16 cellular contexts compared by ENCODE assay signal in genomic region chr11:1326435-1327063, GRCh38. TPM values are rescaled to one million over a fixed set of nuclear protein-coding genes. Genes with fewer than 3 reads are reported as not detected.
DNase-seq lines count a peak whose midpoint lies in the region; ATAC-seq lines count a peak whose summit lies in the region.
"Had no signal": no experiment of that assay in that cellular context is flagged by ENCODE, and none has a peak within 500 bp of the region (broad histone marks: within the 10 kb centered on the region; RNA-seq: fewer than 3 reads in every experiment).

No MANE protein-coding gene starts in this region.

- no peaks in the 10 kb centered on the region for H3K36me3 ChIP-seq in mesenchymal stem cell (ENCODE audit: control insufficient read depth in 1 of 2, insufficient read depth in 2 of 2, low read depth in 1 of 2, low read length in 2 of 2)
- H3K36me3 ChIP-seq: breast epithelium, thoracic aorta had no signal

- intact Hi-C loops in activated CD4-positive, alpha-beta memory T cell treated with anti-CD3 and anti-CD28 coated beads for 36 hours (cut with micrococcal nuclease) = no loop called here

- H3K14ac ChIP-seq in mesenchymal stem cell (ENCODE audit: low read length in 2 of 2) = no peak overlapping the region

- H3K27me3 ChIP-seq in mesenchymal stem cell (ENCODE audit: control insufficient read depth in 1 of 2, insufficient read depth in 1 of 2, low read length in 2 of 2) = peaks cover 13 to 18% of the 10 kb centered on the region in 2 experiments
- H3K27me3 ChIP-seq: breast epithelium had no signal

- 44% methylated on average over 11 of the region's 11 CpGs for WGBS in mesenchymal stem cell

- H2BK15ac ChIP-seq in mesenchymal stem cell (ENCODE audit: low read depth, poor library complexity, severe bottlenecking) = no peak overlapping the region

- no peak overlapping the region for H3K4me3 Mint-ChIP-seq in activated CD4-positive, alpha-beta memory T cell treated with anti-CD3 and anti-CD28 coated beads for 36 hours

- H4K91ac ChIP-seq in mesenchymal stem cell (ENCODE audit: low read length) = no peak overlapping the region

- peaks cover 22% of the 10 kb centered on the region for H3K27me3 Mint-ChIP-seq in activated CD4-positive, alpha-beta memory T cell treated with anti-CD3 and anti-CD28 coated beads for 36 hours

- no peak overlapping the region for H3K4me3 ChIP-seq in mesenchymal stem cell (ENCODE audit: insufficient read depth in 1 of 2, low read depth in 1 of 2, low read length in 2 of 2)
- H3K4me3 ChIP-seq: breast epithelium, thoracic aorta had no signal

- no peaks in the 10 kb centered on the region for H3K79me1 ChIP-seq in mesenchymal stem cell (replicated peaks; ENCODE audit: low read length, poor library complexity, severe bottlenecking)

- peak overlapping the region; percentile 48 for H3K27ac Mint-ChIP-seq in activated CD4-positive, alpha-beta memory T cell treated with anti-CD3 and anti-CD28 coated beads for 36 hours
- H3K27ac Mint-ChIP-seq: activated naive CD4-positive, alpha-beta T cell treated with anti-CD3 and anti-CD28 coated beads, Interleukin-2, amount 50 U/mL, for 72 hours had no signal

- peaks cover 20% of the 10 kb centered on the region for H3K9me3 Mint-ChIP-seq in activated CD4-positive, alpha-beta memory T cell treated with anti-CD3 and anti-CD28 coated beads for 36 hours

- no peaks in the 10 kb centered on the region for H3K4me1 ChIP-seq in mesenchymal stem cell (ENCODE audit: control insufficient read depth, insufficient read depth, low read depth, low read length)
- H3K4me1 ChIP-seq: breast epithelium had no signal

- no peak for ATAC-seq in GM19455 (IDR thresholded peaks at IDR 0.05; ENCODE audit: unreplicated experiment)
- ATAC-seq: HCT116 had no signal

- CTCF ChIA-PET in activated CD4-positive, alpha-beta memory T cell treated with anti-CD3 and anti-CD28 coated beads for 36 hours (lab: Charles Lee) = no interaction called here

- no peak overlapping the region for H3K23ac ChIP-seq in mesenchymal stem cell (ENCODE audit: low read length in 2 of 2)

- H3K4ac ChIP-seq in mesenchymal stem cell (ENCODE audit: low read depth in 1 of 2, low read length in 2 of 2) = no peak overlapping the region

- no peak overlapping the region for H3K4me2 ChIP-seq in mesenchymal stem cell (ENCODE audit: low read length, poor library complexity, severe bottlenecking)

- DNase-seq in DMS53 treated with DMSO at 0.1 percent for 48 hours (lab: John Stamatoyannopoulos, UW; ENCODE audit: unreplicated experiment) (peak; percentile 23), HT1080 (ENCODE audit: low read depth) (peak; percentile 43), mesenchymal stem cell (peak; percentile 90), NCI-H187 (lab: John Stamatoyannopoulos, UW) (no peak), amygdala (lab: John Stamatoyannopoulos, UW) (no peak)
- peak; percentile 15 for DNase-seq in activated CD4-positive, alpha-beta memory T cell treated with anti-CD3 and anti-CD28 coated beads for 36 hours
- DNase-seq: hippocampal formation; NCI-H2029 treated with DMSO at 0.1 percent for 48 hours; NCI-H510A treated with DMSO at 0.1 percent for 48 hours; nucleus accumbens; stimulated activated CD4-positive, alpha-beta T cell treated with anti-CD3 and anti-CD28 coated beads, Interleukin-4, amount 100 ng/mL, for 1 hour had no signal

- H4K8ac ChIP-seq in mesenchymal stem cell (ENCODE audit: low read length) = no peak overlapping the region

- no peak overlapping the region for H2BK5ac ChIP-seq in mesenchymal stem cell (ENCODE audit: low read depth, low read length, poor library complexity, severe bottlenecking)

- H3K18ac ChIP-seq in mesenchymal stem cell (ENCODE audit: low read depth in 1 of 2, low read length in 2 of 2) = peak overlapping the region; percentile 64 to 70

- H3K9ac ChIP-seq in mesenchymal stem cell (ENCODE audit: low read length) = no peak overlapping the region

- no peak overlapping the region for H2AK5ac ChIP-seq in mesenchymal stem cell (ENCODE audit: low read length, severe bottlenecking)

- no peak overlapping the region for H2AFZ ChIP-seq in mesenchymal stem cell (ENCODE audit: low read depth, low read length)

- H3K36me3 Mint-ChIP-seq in activated CD4-positive, alpha-beta memory T cell treated with anti-CD3 and anti-CD28 coated beads for 36 hours = peaks cover 10% of the 10 kb centered on the region

- no peak overlapping the region for H3K27ac ChIP-seq in mesenchymal stem cell (ENCODE audit: low read length, poor library complexity, severe bottlenecking)
- H3K27ac ChIP-seq: breast epithelium, thoracic aorta had no signal

- peaks cover 21% of the 10 kb centered on the region for H3K9me3 ChIP-seq in mesenchymal stem cell (ENCODE audit: control insufficient read depth, low read length)

- peak overlapping the region; percentile 34 for H2BK120ac ChIP-seq in mesenchymal stem cell (ENCODE audit: low read depth, low read length)

- POLR2A ChIA-PET in activated CD4-positive, alpha-beta memory T cell treated with anti-CD3 and anti-CD28 coated beads for 36 hours (lab: Charles Lee) = no interaction called here

- H3K4me1 Mint-ChIP-seq in activated CD4-positive, alpha-beta memory T cell treated with anti-CD3 and anti-CD28 coated beads for 36 hours (ENCODE audit: low read depth) = peaks cover 20% of the 10 kb centered on the region

- H2BK12ac ChIP-seq in mesenchymal stem cell (ENCODE audit: low read length in 2 of 2) = peak overlapping the region in 1 of 2 experiments; percentile 77

RNA-seq across cellular contexts. Expression of gene TOLLIP, which starts 17.1 kb away (rescaled TPM):
- 19.2 and 22.7 TPM in 2 replicates for total RNA-seq in HT1080 (2014; rRNA removed; shearing (Covaris generic))
- 32.8 and 33.0 TPM in 2 replicates for polyA plus RNA-seq in HT1080 (2015; cell fraction: cytosol; rRNA removed)
- 20.5 and 25.8 TPM in 2 replicates for polyA plus RNA-seq in HT1080 (2015; cell fraction: nucleus; rRNA removed)
- 10 to 100 TPM; 30.0 to 32.1 TPM for total RNA-seq in activated CD4-positive, alpha-beta memory T cell treated with anti-CD3 and anti-CD28 coated beads for 36 hours
- polyA plus RNA-seq in mesenchymal stem cell (2013, experiment 1 of 2) = 28.5 TPM
- polyA plus RNA-seq in mesenchymal stem cell (2013, experiment 2 of 2) = 29.7 TPM

Comparison
In these comparisons a context has a peak if more than half of its experiments do, and no peak if none do; other contexts are left out.
1. DNase-seq: peak in DMS53 treated with DMSO at 0.1 percent for 48 hours (single experiment), HT1080 (single experiment), activated CD4-positive, alpha-beta memory T cell treated with anti-CD3 and anti-CD28 coated beads for 36 hours (single experiment) and mesenchymal stem cell (single experiment); none in NCI-H187 (0 of 2) and amygdala (0 of 56).